ENCODE assay signal across 11 cellular contexts in genomic region chr3:11626084-11626463, GRCh38. TPM values are rescaled to one million over a fixed set of nuclear protein-coding genes. Genes with fewer than 3 reads are reported as not detected.
DNase-seq lines count a peak whose midpoint lies in the region; ATAC-seq and TF ChIP-seq lines count a peak whose summit lies in the region.
"Had no signal": no experiment of that assay in that cellular context is flagged by ENCODE, and none has a peak within 500 bp of the region (broad histone marks: within the 10 kb centered on the region; RNA-seq: fewer than 3 reads in every experiment).

No MANE protein-coding gene starts in this region.

- H3K4me3 ChIP-seq in cardiac muscle cell (no peak overlapping the region), right atrium auricular region (no peak overlapping the region)

- H3K4me1 Mint-ChIP-seq in activated T-helper 2 cell treated with anti-CD3 and anti-CD28 coated beads, Interferon-gamma antibody, Interleukin-2, Interleukin-4, amounts not matched to agents 10 μg/mL and 5 μg/mL and 100 μg/mL, durations not matched to agents 14 hours and 24 hours and 36 hours (ENCODE audit: low read depth), result peaks cover 73% of the 10 kb centered on the region
- peaks cover 55% of the 10 kb centered on the region for H3K4me1 Mint-ChIP-seq in type B pancreatic cell (ENCODE audit: unreplicated experiment)

- no peak for TF ChIP-seq CTCF in cardiac muscle cell (IDR thresholded peaks at IDR 0.05; ENCODE audit: low read depth, low read length)
- no peak for TF ChIP-seq CTCF in right atrium auricular region (IDR thresholded peaks at IDR 0.05)
- TF ChIP-seq CTCF in type B pancreatic cell (conservative IDR thresholded peaks at IDR 0.05), result no peak

- ATAC-seq in HG03135 (IDR thresholded peaks at IDR 0.05; ENCODE audit: unreplicated experiment) (peak; percentile 73), HG03571 (IDR thresholded peaks at IDR 0.05; ENCODE audit: unreplicated experiment) (no peak)

- peak overlapping the region; percentile 87 for H3K27ac Mint-ChIP-seq in activated T-helper 2 cell treated with anti-CD3 and anti-CD28 coated beads, Interferon-gamma antibody, Interleukin-2, Interleukin-4, amounts not matched to agents 10 μg/mL and 5 μg/mL and 100 μg/mL, durations not matched to agents 14 hours and 24 hours and 36 hours
- no peak overlapping the region for H3K27ac Mint-ChIP-seq in type B pancreatic cell

- H3K4me3 Mint-ChIP-seq in activated T-helper 2 cell treated with anti-CD3 and anti-CD28 coated beads, Interferon-gamma antibody, Interleukin-2, Interleukin-4, amounts not matched to agents 10 μg/mL and 5 μg/mL and 100 μg/mL, durations not matched to agents 14 hours and 24 hours and 36 hours (ENCODE audit: low read depth), result peak overlapping the region; percentile 37
- H3K4me3 Mint-ChIP-seq in type B pancreatic cell, result peak overlapping the region; percentile 4

- H3K27ac ChIP-seq in cardiac muscle cell (peak overlapping the region; percentile 12), right atrium auricular region (no peak overlapping the region)

- H3K36me3 ChIP-seq in cardiac muscle cell, result no peaks in the 10 kb centered on the region
- no peaks in the 10 kb centered on the region for H3K36me3 ChIP-seq in right atrium auricular region
- H3K36me3 ChIP-seq: BE2C had no signal

- peaks cover 56% of the 10 kb centered on the region for H3K36me3 Mint-ChIP-seq in activated T-helper 2 cell treated with anti-CD3 and anti-CD28 coated beads, Interferon-gamma antibody, Interleukin-2, Interleukin-4, amounts not matched to agents 10 μg/mL and 5 μg/mL and 100 μg/mL, durations not matched to agents 14 hours and 24 hours and 36 hours (ENCODE audit: low read depth)
- peaks cover 30% of the 10 kb centered on the region for H3K36me3 Mint-ChIP-seq in type B pancreatic cell

- no peaks in the 10 kb centered on the region for H3K27me3 ChIP-seq in cardiac muscle cell
- H3K27me3 ChIP-seq in right atrium auricular region, result no peaks in the 10 kb centered on the region
- H3K27me3 ChIP-seq: BE2C had no signal

- H3K27me3 Mint-ChIP-seq in activated T-helper 2 cell treated with anti-CD3 and anti-CD28 coated beads, Interferon-gamma antibody, Interleukin-2, Interleukin-4, amounts not matched to agents 10 μg/mL and 5 μg/mL and 100 μg/mL, durations not matched to agents 14 hours and 24 hours and 36 hours (ENCODE audit: low read depth), result no peaks in the 10 kb centered on the region
- no peaks in the 10 kb centered on the region for H3K27me3 Mint-ChIP-seq in type B pancreatic cell

- DNase-seq in cardiac muscle cell (ENCODE audit: low read depth in 1 of 2, low spot score in 1 of 2) (no peak), right atrium auricular region (ENCODE audit: low spot score) (no peak), type B pancreatic cell (ENCODE audit: extremely low spot score, unreplicated experiment) (no peak), DMS53 treated with DMSO at 0.1 percent for 48 hours (lab: John Stamatoyannopoulos, UW; ENCODE audit: unreplicated experiment) (no peak), midbrain (lab: John Stamatoyannopoulos, UW) (no peak)
- DNase-seq in activated T-helper 2 cell treated with anti-CD3 and anti-CD28 coated beads, Interferon-gamma antibody, Interleukin-2, Interleukin-4, amounts not matched to agents 10 μg/mL and 5 μg/mL and 100 μg/mL, durations not matched to agents 14 hours and 24 hours and 36 hours (ENCODE audit: low spot score), result peak; percentile 22
- DNase-seq: amygdala, BE2C, SIG-M5 had no signal

- peaks cover 4% of the 10 kb centered on the region for H3K9me3 Mint-ChIP-seq in activated T-helper 2 cell treated with anti-CD3 and anti-CD28 coated beads, Interferon-gamma antibody, Interleukin-2, Interleukin-4, amounts not matched to agents 10 μg/mL and 5 μg/mL and 100 μg/mL, durations not matched to agents 14 hours and 24 hours and 36 hours
- no peaks in the 10 kb centered on the region for H3K9me3 Mint-ChIP-seq in type B pancreatic cell

- intact Hi-C loops in activated T-helper 2 cell treated with anti-CD3 and anti-CD28 coated beads, Interferon-gamma antibody, Interleukin-2, Interleukin-4, amounts not matched to agents 10 μg/mL and 5 μg/mL and 100 μg/mL, durations not matched to agents 14 hours and 24 hours and 36 hours (cut with micrococcal nuclease), result loop anchor here (1.0 to 10.0 kb wide), 6 partner anchors 16 to 569 kb away; no protein-coding TSS in a partner anchor

- H3K4me1 ChIP-seq in cardiac muscle cell (ENCODE audit: low read depth) (peaks cover 17% of the 10 kb centered on the region), right atrium auricular region (peaks cover 0 to 43% of the 10 kb centered on the region in 2 donors)
- H3K4me1 ChIP-seq: BE2C had no signal

- no peaks in the 10 kb centered on the region for H3K9me3 ChIP-seq in cardiac muscle cell (ENCODE audit: low read depth)
- H3K9me3 ChIP-seq in right atrium auricular region, result no peaks in the 10 kb centered on the region
- H3K9me3 ChIP-seq: BE2C had no signal

RNA-seq across cellular contexts. Expression of gene VGLL4, which starts 17.6 kb away (rescaled TPM):
- total RNA-seq in cardiac muscle cell, result 139 and 147 TPM in 2 replicates
- 62.9 and 76.5 TPM in 2 replicates for polyA plus RNA-seq in cardiac muscle cell
- total RNA-seq in right atrium auricular region, result 10 to 100 TPM; 30.2 to 64.6 TPM
- total RNA-seq in activated T-helper 2 cell treated with anti-CD3 and anti-CD28 coated beads, Interferon-gamma antibody, Interleukin-2, Interleukin-4, amounts not matched to agents 10 μg/mL and 5 μg/mL and 100 μg/mL, durations not matched to agents 14 hours and 24 hours and 36 hours, result 66.6 and 69.8 TPM in 2 replicates
- 78.5 and 111 TPM in 2 replicates for total RNA-seq in type B pancreatic cell (ENCODE audit: low replicate concordance)
